Comparison of ENCODE assay signal across 27 cellular contexts in genomic region chr20:61115627-61116026, GRCh38.
A peak's percentile ranks its signal among the peaks of the same experiment; 100 is the strongest.
DNase-seq lines count a peak whose midpoint lies in the region; FAIRE-seq and TF ChIP-seq lines count a peak whose summit lies in the region.
"Had no signal": no experiment of that assay in that cellular context is flagged by ENCODE, and none has a peak within 500 bp of the region (broad histone marks: within the 10 kb centered on the region; RNA-seq: fewer than 3 reads in every experiment).

No MANE protein-coding gene starts in this region.

- peaks cover 29% of the 10 kb centered on the region for H3K4me1 Mint-ChIP-seq in astrocyte (ENCODE audit: low read depth, unreplicated experiment)

- intact Hi-C loops in tibial artery (cut with DNase I; ENCODE audit: low total_unique reads) = no loop called here

- FAIRE-seq in astrocyte (lab: Jason Lieb, UNC) = no peak
- FAIRE-seq: GM18507, small intestine had no signal

- no peaks in the 10 kb centered on the region for H3K9me3 ChIP-seq in astrocyte (ENCODE audit: insufficient read depth, low read depth, low read length)
- no peaks in the 10 kb centered on the region for H3K9me3 ChIP-seq in Karpas-422 (ENCODE audit: low read length)
- no peaks in the 10 kb centered on the region for H3K9me3 ChIP-seq in tibial artery
- H3K9me3 ChIP-seq: BLaER1, stomach, thyroid gland had no signal

- H2AFZ ChIP-seq in astrocyte (ENCODE audit: low read depth, low read length) (no peak overlapping the region), Karpas-422 (ENCODE audit: low read length) (no peak overlapping the region)

- H3K36me3 Mint-ChIP-seq in astrocyte (ENCODE audit: low read depth, unreplicated experiment) = no peaks in the 10 kb centered on the region
- H3K36me3 Mint-ChIP-seq: activated naive CD4-positive, alpha-beta T cell treated with anti-CD3 and anti-CD28 coated beads, Interleukin-2, amount 50 U/mL, for 72 hours; immature natural killer cell; mesothelial cell of epicardium; naive thymus-derived CD4-positive, alpha-beta T cell had no signal

- TF ChIP-seq CTCF in astrocyte (IDR thresholded peaks at IDR 0.05; ENCODE audit: insufficient read depth, low read depth, low read length) (no peak), tibial artery (IDR thresholded peaks at IDR 0.05) (no peak)

- H3K9me2 ChIP-seq in Karpas-422 (replicated peaks; ENCODE audit: insufficient read depth, low read length) = no peaks in the 10 kb centered on the region

- H3K4me3 ChIP-seq in astrocyte (ENCODE audit: insufficient read depth, low read depth, low read length) = no peak overlapping the region
- H3K4me3 ChIP-seq in Karpas-422 (ENCODE audit: low read length) = no peak overlapping the region
- no peak overlapping the region for H3K4me3 ChIP-seq in tibial artery
- H3K4me3 ChIP-seq: BLaER1, cardiac muscle cell, stomach, thyroid gland had no signal

- peak overlapping the region; percentile 53 for H3K27ac Mint-ChIP-seq in astrocyte (ENCODE audit: unreplicated experiment)
- H3K27ac Mint-ChIP-seq: activated naive CD4-positive, alpha-beta T cell treated with anti-CD3 and anti-CD28 coated beads, Interleukin-2, amount 50 U/mL, for 72 hours; activated T-helper 17 cell treated with anti-CD3 and anti-CD28 coated beads, Interleukin-2, amount 50 U/mL, for 72 hours; effector memory CD8-positive, alpha-beta T cell; immature natural killer cell; mesothelial cell of epicardium; naive thymus-derived CD4-positive, alpha-beta T cell had no signal

- peaks cover 22% of the 10 kb centered on the region for H3K27me3 Mint-ChIP-seq in astrocyte (ENCODE audit: low read depth, unreplicated experiment)

- H3K4me1 ChIP-seq in astrocyte (ENCODE audit: insufficient read depth, low read length) (peaks cover 19% of the 10 kb centered on the region), Karpas-422 (ENCODE audit: low read length) (no peaks in the 10 kb centered on the region), tibial artery (no peaks in the 10 kb centered on the region)
- H3K4me1 ChIP-seq: foreskin keratinocyte, thyroid gland had no signal

- no peaks in the 10 kb centered on the region for H3K9me3 Mint-ChIP-seq in astrocyte (ENCODE audit: unreplicated experiment)
- H3K9me3 Mint-ChIP-seq: activated naive CD4-positive, alpha-beta T cell treated with anti-CD3 and anti-CD28 coated beads, Interleukin-2, amount 50 U/mL, for 72 hours; activated T-helper 17 cell treated with anti-CD3 and anti-CD28 coated beads, Interleukin-2, amount 50 U/mL, for 72 hours; effector memory CD8-positive, alpha-beta T cell; mesothelial cell of epicardium; naive thymus-derived CD4-positive, alpha-beta T cell had no signal

- H3K36me3 ChIP-seq in astrocyte (ENCODE audit: insufficient read depth, low read length) = no peaks in the 10 kb centered on the region
- H3K36me3 ChIP-seq in Karpas-422 (ENCODE audit: insufficient read depth, low read length) = no peaks in the 10 kb centered on the region
- no peaks in the 10 kb centered on the region for H3K36me3 ChIP-seq in tibial artery
- H3K36me3 ChIP-seq: BLaER1, cardiac muscle cell, stomach, thyroid gland had no signal

- no peak overlapping the region for H3K4me2 ChIP-seq in astrocyte (ENCODE audit: low read length)
- H3K4me2 ChIP-seq in Karpas-422 (ENCODE audit: low read depth, low read length, poor library complexity, severe bottlenecking) = no peak overlapping the region

- H3K27me3 ChIP-seq in astrocyte (ENCODE audit: insufficient read depth, low read length) (peaks cover 2% of the 10 kb centered on the region), Karpas-422 (ENCODE audit: low read length) (no peaks in the 10 kb centered on the region), tibial artery (peaks cover 0 to 2% of the 10 kb centered on the region in 2 donors)
- H3K27me3 ChIP-seq: BLaER1, cardiac muscle cell, thyroid gland had no signal

- H3K9ac ChIP-seq in astrocyte (ENCODE audit: low read length) = no peak overlapping the region
- H3K9ac ChIP-seq in Karpas-422 (ENCODE audit: low read length) = no peak overlapping the region
- H3K9ac ChIP-seq: BLaER1 had no signal

- no peak overlapping the region for H3K4me3 Mint-ChIP-seq in astrocyte (ENCODE audit: unreplicated experiment)
- H3K4me3 Mint-ChIP-seq: activated T-helper 17 cell treated with anti-CD3 and anti-CD28 coated beads, Interleukin-2, amount 50 U/mL, for 72 hours; effector memory CD8-positive, alpha-beta T cell; immature natural killer cell; mesothelial cell of epicardium; naive thymus-derived CD4-positive, alpha-beta T cell had no signal

- H4K20me1 ChIP-seq in astrocyte (ENCODE audit: insufficient read depth, low read length) (no peaks in the 10 kb centered on the region), Karpas-422 (ENCODE audit: insufficient read depth, low read depth, low read length) (no peaks in the 10 kb centered on the region)
- H4K20me1 ChIP-seq: BLaER1 had no signal

- peak; percentile 16 for DNase-seq in COR-L47 (lab: John Stamatoyannopoulos, UW)
- DNase-seq in NCI-H1092 (lab: John Stamatoyannopoulos, UW) = peak; percentile 61
- no peak for DNase-seq in astrocyte (ENCODE audit: low read depth)
- peak; percentile 54 for DNase-seq in medulla oblongata (ENCODE audit: extremely low spot score)
- DNase-seq in Karpas-422 = no peak
- no peak for DNase-seq in tibial artery
- DNase-seq in OCI-M1 (lab: John Stamatoyannopoulos, UW) = no peak
- DNase-seq: activated CD4-positive, alpha-beta T cell treated with anti-CD3 and anti-CD28 coated beads, Interleukin-2, amount 50 U/mL, for 4 hours; cortex of kidney; DND-41; effector memory CD8-positive, alpha-beta T cell; foreskin keratinocyte; HCEC 1CT; immature natural killer cell; left colon; naive thymus-derived CD4-positive, alpha-beta T cell; NCI-H524 treated with DMSO at 0.1 percent for 48 hours; small intestine; stimulated activated CD8-positive, alpha-beta memory T cell treated with anti-CD3 and anti-CD28 coated beads, Interleukin-4, amount 100 ng/mL, for 48 hours; stomach; thyroid gland had no signal

- H3K27ac ChIP-seq in astrocyte (ENCODE audit: low read depth, low read length) (no peak overlapping the region), Karpas-422 (ENCODE audit: low read length) (no peak overlapping the region), tibial artery (no peak overlapping the region)
- H3K27ac ChIP-seq: BLaER1, cardiac muscle cell, foreskin keratinocyte, thyroid gland had no signal

- H3K79me2 ChIP-seq in astrocyte (ENCODE audit: insufficient read depth, low read length) (no peaks in the 10 kb centered on the region), Karpas-422 (ENCODE audit: low read length) (no peaks in the 10 kb centered on the region)

Comparison
In these comparisons a context has a peak if more than half of its experiments do, and no peak if none do; other contexts are left out.
1. DNase-seq: peak in COR-L47 (single experiment), NCI-H1092 (single experiment) and medulla oblongata (single experiment); none in astrocyte (single experiment), Karpas-422 (single experiment), tibial artery (0 of 2) and OCI-M1 (single experiment).